21 cellular contexts compared by ENCODE assay signal in genomic region chr7:47148541-47149207, GRCh38.
DNase-seq lines count a peak whose midpoint lies in the region; ATAC-seq and TF ChIP-seq lines count a peak whose summit lies in the region.
"Had no signal": no experiment of that assay in that cellular context is flagged by ENCODE, and none has a peak within 500 bp of the region (broad histone marks: within the 10 kb centered on the region; RNA-seq: fewer than 3 reads in every experiment).

No MANE protein-coding gene starts in this region.

- H3K27ac ChIP-seq in cardiac muscle cell (no peak overlapping the region), right atrium auricular region (no peak overlapping the region), OCI-LY3 (ENCODE audit: low read length) (peak overlapping the region; percentile 7; the same call in 1 of the 2 replicates), transverse colon (peak overlapping the region in 3 of 4 donors; percentile 4 to 43 (median 20))

- no peak overlapping the region for H3K9ac ChIP-seq in OCI-LY3 (ENCODE audit: low read length)

- TF ChIP-seq CTCF in cardiac muscle cell (IDR thresholded peaks at IDR 0.05; ENCODE audit: low read depth, low read length) = no peak
- TF ChIP-seq CTCF in right atrium auricular region (IDR thresholded peaks at IDR 0.05) = no peak
- TF ChIP-seq CTCF in OCI-LY3 (IDR thresholded peaks at IDR 0.05; ENCODE audit: low read depth, low read length) = no peak
- TF ChIP-seq CTCF in fibroblast of the aortic adventitia (IDR thresholded peaks at IDR 0.05; ENCODE audit: insufficient read depth, low read length) = no peak
- TF ChIP-seq CTCF in transverse colon (IDR thresholded peaks at IDR 0.05) = no peak

- H2AFZ ChIP-seq in OCI-LY3 (ENCODE audit: low read depth, low read length) = no peak overlapping the region

- ATAC-seq in GM19397 (IDR thresholded peaks at IDR 0.05; ENCODE audit: unreplicated experiment) (no peak), GM19463 (IDR thresholded peaks at IDR 0.05; ENCODE audit: unreplicated experiment) (no peak)
- ATAC-seq: A549; naive thymus-derived CD4-positive, alpha-beta T cell; right cardiac atrium; T-cell had no signal

- H3K36me3 ChIP-seq in cardiac muscle cell = no peaks in the 10 kb centered on the region
- H3K36me3 ChIP-seq in right atrium auricular region = no peaks in the 10 kb centered on the region
- no peaks in the 10 kb centered on the region for H3K36me3 ChIP-seq in OCI-LY3 (replicated peaks; ENCODE audit: low read depth, low read length)
- no peaks in the 10 kb centered on the region for H3K36me3 ChIP-seq in transverse colon

- no peaks in the 10 kb centered on the region for H3K9me3 ChIP-seq in cardiac muscle cell (ENCODE audit: low read depth)
- H3K9me3 ChIP-seq in right atrium auricular region = no peaks in the 10 kb centered on the region
- peaks cover 6% of the 10 kb centered on the region; the same call in 1 of the 2 replicates for H3K9me3 ChIP-seq in OCI-LY3 (ENCODE audit: insufficient read depth, low read length)
- no peaks in the 10 kb centered on the region for H3K9me3 ChIP-seq in transverse colon
- H3K9me3 ChIP-seq: A549 had no signal

- peak overlapping the region; percentile 51 for H3K4me2 ChIP-seq in OCI-LY3 (ENCODE audit: low read length)
- H3K4me2 ChIP-seq: A549 had no signal

- H3K27me3 ChIP-seq in cardiac muscle cell (no peaks in the 10 kb centered on the region), right atrium auricular region (no peaks in the 10 kb centered on the region), OCI-LY3 (ENCODE audit: low read depth, low read length) (no peaks in the 10 kb centered on the region), transverse colon (no peaks in the 10 kb centered on the region)

- no peak for TF ChIP-seq EP300 in transverse colon (IDR thresholded peaks at IDR 0.05; ENCODE audit: low read depth)

- no peaks in the 10 kb centered on the region for H4K20me1 ChIP-seq in OCI-LY3 (ENCODE audit: insufficient read depth, low read length)

- H3K4me1 ChIP-seq in cardiac muscle cell (ENCODE audit: low read depth) (peaks cover 13% of the 10 kb centered on the region), right atrium auricular region (peaks cover 0 to 16% of the 10 kb centered on the region in 2 donors), OCI-LY3 (ENCODE audit: low read length) (peaks cover 17% of the 10 kb centered on the region), transverse colon (peaks cover 0 to 30% (median 3%) of the 10 kb centered on the region in 4 donors)

- in situ Hi-C loops in transverse colon (cut with MboI; ENCODE audit: low pct_ligation_motif_present in 1 of 4, low pct_unique_long_range_greater_than_20kb in 1 of 4, low sequenced_read_pairs in 3 of 4) = no loop called here

- TF ChIP-seq POLR2A in transverse colon (IDR thresholded peaks at IDR 0.05) = no peak

- H3K79me2 ChIP-seq in OCI-LY3 (ENCODE audit: low read length) = no peaks in the 10 kb centered on the region

- 55% methylated on average over 5 of the region's 5 CpGs for WGBS in transverse colon (ENCODE audit: low coverage in 1 of 2), 2 donors

- intact Hi-C loops in transverse colon (cut with DNase I; ENCODE audit: low total_unique reads) = no loop called here

- H3K4me3 ChIP-seq in cardiac muscle cell (no peak overlapping the region), right atrium auricular region (no peak overlapping the region), OCI-LY3 (ENCODE audit: low read length) (peak overlapping the region; percentile 39; the same call in 1 of the 2 replicates), fibroblast of the aortic adventitia (ENCODE audit: low read depth, low read length) (no peak overlapping the region), transverse colon (no peak overlapping the region)
- H3K4me3 ChIP-seq: A549 had no signal

- DNase-seq in cardiac muscle cell (ENCODE audit: low read depth in 1 of 2, low spot score in 1 of 2) = peak; percentile 13 to 27
- no peak for DNase-seq in right atrium auricular region (ENCODE audit: low spot score)
- peak; percentile 30 for DNase-seq in fibroblast of the aortic adventitia (ENCODE audit: low read depth)
- DNase-seq in transverse colon = no peak
- DNase-seq in SHP77 (lab: John Stamatoyannopoulos, UW) = no peak
- DNase-seq: activated CD4-positive, alpha-beta T cell treated with anti-CD3 and anti-CD28 coated beads for 4 hours; activated naive CD4-positive, alpha-beta T cell treated with Interleukin-2 at 50 U/mL for 16 hours; activated T-cell treated with anti-CD3 and anti-CD28 coated beads, Interleukin-2, amount 50 U/mL, for 48 hours; anterior cingulate cortex; C1 segment of cervical spinal cord; Calu3; central memory CD4-positive, alpha-beta T cell; KG1; naive thymus-derived CD4-positive, alpha-beta T cell; NCI-H1694; right cardiac atrium; T-cell had no signal

Comparison
In these comparisons a context has a peak if more than half of its experiments do, and no peak if none do; other contexts are left out.
1. DNase-seq: peak in cardiac muscle cell (2 of 2) and fibroblast of the aortic adventitia (single experiment); none in right atrium auricular region (single experiment), transverse colon (single experiment) and SHP77 (0 of 2).
2. H3K27ac ChIP-seq: peak in OCI-LY3 (single experiment) and transverse colon (3 of 4); none in cardiac muscle cell (single experiment) and right atrium auricular region (0 of 2).